In genomic region chr20:5095454-5095853, GRCh38 we compare ENCODE assay signal across 16 cellular contexts. TPM values are rescaled to one million over a fixed set of nuclear protein-coding genes. Genes with fewer than 3 reads are reported as not detected.
DNase-seq lines count a peak whose midpoint lies in the region; ATAC-seq and TF ChIP-seq lines count a peak whose summit lies in the region.
"Had no signal": no experiment of that assay in that cellular context is flagged by ENCODE, and none has a peak within 500 bp of the region (broad histone marks: within the 10 kb centered on the region; RNA-seq: fewer than 3 reads in every experiment).

No MANE protein-coding gene starts in this region.

- POLR2A ChIA-PET in activated CD8-positive, alpha-beta T cell treated with anti-CD3 and anti-CD28 coated beads, Interleukin-2, amount 10 ng/mL, durations not matched to agents 7 days and 5 days (lab: Charles Lee), result no interaction called here
- POLR2A ChIA-PET in activated CD8-positive, alpha-beta T cell treated with anti-CD3 and anti-CD28 coated beads for 36 hours (lab: Charles Lee), result no interaction called here

- no peaks in the 10 kb centered on the region for H3K9me3 ChIP-seq in RWPE2 (ENCODE audit: severe bottlenecking)
- H3K9me3 ChIP-seq: BLaER1 had no signal

- no peaks in the 10 kb centered on the region for H3K4me1 ChIP-seq in RWPE2 (ENCODE audit: insufficient read depth, poor library complexity, severe bottlenecking)

- H3K9me3 Mint-ChIP-seq in activated CD8-positive, alpha-beta T cell treated with anti-CD3 and anti-CD28 coated beads, Interleukin-2, amount 10 ng/mL, durations not matched to agents 7 days and 5 days (ENCODE audit: insufficient read depth), result no peaks in the 10 kb centered on the region
- H3K9me3 Mint-ChIP-seq in activated CD8-positive, alpha-beta T cell treated with anti-CD3 and anti-CD28 coated beads for 36 hours, result no peaks in the 10 kb centered on the region
- no peaks in the 10 kb centered on the region for H3K9me3 Mint-ChIP-seq in CD14-positive monocyte

- CTCF ChIA-PET in activated CD8-positive, alpha-beta T cell treated with anti-CD3 and anti-CD28 coated beads, Interleukin-2, amount 10 ng/mL, durations not matched to agents 7 days and 5 days (lab: Charles Lee), result interaction anchor here (0.9 to 3.3 kb wide), 3 partner anchors 8 to 97 kb away, joined by 3 to 16 read pairs (median 3); no protein-coding TSS in a partner anchor
- CTCF ChIA-PET in activated CD8-positive, alpha-beta T cell treated with anti-CD3 and anti-CD28 coated beads for 36 hours (lab: Charles Lee), result interaction anchor here (1.9 kb wide), 1 partner anchor 39 kb away, joined by 9 read pairs; no protein-coding TSS in a partner anchor

- TF ChIP-seq CTCF in activated CD8-positive, alpha-beta T cell treated with anti-CD3 and anti-CD28 coated beads for 36 hours (IDR thresholded peaks at IDR 0.05), result no peak
- no peak for TF ChIP-seq CTCF in CD14-positive monocyte (IDR thresholded peaks at IDR 0.05)
- no peak for TF ChIP-seq CTCF in RWPE2 (IDR thresholded peaks at IDR 0.05; ENCODE audit: poor library complexity, severe bottlenecking)

- H3K36me3 ChIP-seq in RWPE2 (ENCODE audit: low read depth), result peaks cover 35% of the 10 kb centered on the region

- H3K4me3 ChIP-seq in RWPE2 (ENCODE audit: severe bottlenecking), result no peak overlapping the region
- H3K4me3 ChIP-seq: BLaER1, K562 had no signal

- H3K27ac Mint-ChIP-seq in activated CD8-positive, alpha-beta T cell treated with anti-CD3 and anti-CD28 coated beads, Interleukin-2, amount 10 ng/mL, durations not matched to agents 7 days and 5 days, result peak overlapping the region; percentile 9
- no peak overlapping the region for H3K27ac Mint-ChIP-seq in activated CD8-positive, alpha-beta T cell treated with anti-CD3 and anti-CD28 coated beads for 36 hours
- peak overlapping the region in 4 of 7 donors; percentile 64 to 76 (median 70) for H3K27ac Mint-ChIP-seq in CD14-positive monocyte

- peaks cover 34% of the 10 kb centered on the region for H3K36me3 Mint-ChIP-seq in activated CD8-positive, alpha-beta T cell treated with anti-CD3 and anti-CD28 coated beads, Interleukin-2, amount 10 ng/mL, durations not matched to agents 7 days and 5 days (ENCODE audit: low read depth)
- peaks cover 24% of the 10 kb centered on the region for H3K36me3 Mint-ChIP-seq in activated CD8-positive, alpha-beta T cell treated with anti-CD3 and anti-CD28 coated beads for 36 hours (ENCODE audit: low read depth)
- peaks cover 31 to 51% of the 10 kb centered on the region in 2 donors for H3K36me3 Mint-ChIP-seq in CD14-positive monocyte

- intact Hi-C loops in activated CD8-positive, alpha-beta T cell treated with anti-CD3 and anti-CD28 coated beads for 36 hours (cut with micrococcal nuclease), result no loop called here
- intact Hi-C loops in CD14-positive monocyte (cut with micrococcal nuclease), result loop anchor here (5.0 kb wide), 1 partner anchor 38 kb away; no protein-coding TSS in a partner anchor

- H3K27ac ChIP-seq in RWPE2 (ENCODE audit: poor library complexity, severe bottlenecking), result no peak overlapping the region
- H3K27ac ChIP-seq: BLaER1 had no signal

- no peak for ATAC-seq in activated CD8-positive, alpha-beta T cell treated with anti-CD3 and anti-CD28 coated beads, Interleukin-2, amount 10 ng/mL, durations not matched to agents 7 days and 5 days
- no peak for ATAC-seq in activated CD8-positive, alpha-beta T cell treated with anti-CD3 and anti-CD28 coated beads for 36 hours
- ATAC-seq in RWPE2 (ENCODE audit: low read depth) (0 out of 3 replicates have a peak, but pooled peaks have one; percentile 9), GM18511 (IDR thresholded peaks at IDR 0.05; ENCODE audit: unreplicated experiment) (no peak)
- ATAC-seq: K562 had no signal

- DNase-seq in activated CD8-positive, alpha-beta T cell treated with anti-CD3 and anti-CD28 coated beads, Interleukin-2, amount 10 ng/mL, durations not matched to agents 7 days and 5 days, result no peak
- DNase-seq in activated CD8-positive, alpha-beta T cell treated with anti-CD3 and anti-CD28 coated beads for 36 hours, result no peak
- no peak for DNase-seq in CD14-positive monocyte (ENCODE audit: low spot score)
- DNase-seq in RWPE2 (ENCODE audit: low spot score), result no peak
- DNase-seq in mesenteric fat pad (ENCODE audit: low spot score), result peak; percentile 28
- DNase-seq in NCI-H510A treated with DMSO at 0.1 percent for 48 hours (lab: John Stamatoyannopoulos, UW), result no peak
- DNase-seq in RKO (ENCODE audit: low spot score), result no peak
- DNase-seq: COR-L47, GOT3, MV-4-11, NCI-H1417 treated with DMSO at 0.1 percent for 48 hours, NCI-H1930, RPMI8226 had no signal

- no peaks in the 10 kb centered on the region for H3K27me3 ChIP-seq in RWPE2 (ENCODE audit: insufficient read depth, poor library complexity, severe bottlenecking)
- H3K27me3 ChIP-seq: BLaER1 had no signal

- peaks cover 4% of the 10 kb centered on the region for H3K4me1 Mint-ChIP-seq in activated CD8-positive, alpha-beta T cell treated with anti-CD3 and anti-CD28 coated beads, Interleukin-2, amount 10 ng/mL, durations not matched to agents 7 days and 5 days (ENCODE audit: low read depth)
- H3K4me1 Mint-ChIP-seq in activated CD8-positive, alpha-beta T cell treated with anti-CD3 and anti-CD28 coated beads for 36 hours (ENCODE audit: low read depth), result peaks cover 1% of the 10 kb centered on the region
- peaks cover 21% of the 10 kb centered on the region for H3K4me1 Mint-ChIP-seq in CD14-positive monocyte

- H3K4me3 Mint-ChIP-seq in activated CD8-positive, alpha-beta T cell treated with anti-CD3 and anti-CD28 coated beads, Interleukin-2, amount 10 ng/mL, durations not matched to agents 7 days and 5 days, result no peak overlapping the region
- no peak overlapping the region for H3K4me3 Mint-ChIP-seq in activated CD8-positive, alpha-beta T cell treated with anti-CD3 and anti-CD28 coated beads for 36 hours
- H3K4me3 Mint-ChIP-seq in CD14-positive monocyte, result peak overlapping the region in 1 of 2 donors; percentile 35

- no peaks in the 10 kb centered on the region for H3K27me3 Mint-ChIP-seq in activated CD8-positive, alpha-beta T cell treated with anti-CD3 and anti-CD28 coated beads, Interleukin-2, amount 10 ng/mL, durations not matched to agents 7 days and 5 days (ENCODE audit: low read depth)
- H3K27me3 Mint-ChIP-seq in activated CD8-positive, alpha-beta T cell treated with anti-CD3 and anti-CD28 coated beads for 36 hours, result no peaks in the 10 kb centered on the region
- H3K27me3 Mint-ChIP-seq in CD14-positive monocyte (ENCODE audit: low read depth in 3 of 3), result no peaks in the 10 kb centered on the region

RNA-seq across cellular contexts. Expression of gene TMEM230, which starts 17.4 kb away (rescaled TPM):
- 10 to 100 TPM; 76.7 to 77.9 TPM for total RNA-seq in activated CD8-positive, alpha-beta T cell treated with anti-CD3 and anti-CD28 coated beads, Interleukin-2, amount 10 ng/mL, durations not matched to agents 7 days and 5 days
- 10 to 100 TPM; 66.8 to 76.3 TPM for total RNA-seq in activated CD8-positive, alpha-beta T cell treated with anti-CD3 and anti-CD28 coated beads for 36 hours
- 100 to 1,000 TPM; 163 to 231 TPM for polyA plus RNA-seq in CD14-positive monocyte
- total RNA-seq in mesenteric fat pad, result 136 TPM

RNA-seq across cellular contexts. Expression of gene PCNA, which starts 24.3 kb away (rescaled TPM):
- total RNA-seq in activated CD8-positive, alpha-beta T cell treated with anti-CD3 and anti-CD28 coated beads, Interleukin-2, amount 10 ng/mL, durations not matched to agents 7 days and 5 days, result 100 to 1,000 TPM; 607 to 613 TPM
- total RNA-seq in activated CD8-positive, alpha-beta T cell treated with anti-CD3 and anti-CD28 coated beads for 36 hours, result 100 to 1,000 TPM; 600 to 627 TPM
- 10 to 100 TPM; 27.9 to 35.0 TPM for polyA plus RNA-seq in CD14-positive monocyte
- total RNA-seq in mesenteric fat pad, result 24.6 TPM

RNA-seq across cellular contexts. Expression of gene CDS2, which starts 31.4 kb away (rescaled TPM):
- 10 to 100 TPM; 56.2 to 58.3 TPM for total RNA-seq in activated CD8-positive, alpha-beta T cell treated with anti-CD3 and anti-CD28 coated beads, Interleukin-2, amount 10 ng/mL, durations not matched to agents 7 days and 5 days
- 10 to 100 TPM; 30.2 to 34.7 TPM for total RNA-seq in activated CD8-positive, alpha-beta T cell treated with anti-CD3 and anti-CD28 coated beads for 36 hours
- polyA plus RNA-seq in CD14-positive monocyte, result 10 to 100 TPM; 54.4 to 62.6 TPM
- total RNA-seq in mesenteric fat pad, result 56.8 TPM

Comparison
In these comparisons a context has a peak if more than half of its experiments do, and no peak if none do; other contexts are left out.
1. RNA of gene PCNA, which starts 24.3 kb away (total RNA-seq): 600 to 627 TPM in activated CD8-positive, alpha-beta T cell treated with anti-CD3 and anti-CD28 coated beads for 36 hours and 607 to 613 TPM in activated CD8-positive, alpha-beta T cell treated with anti-CD3 and anti-CD28 coated beads, Interleukin-2, amount 10 ng/mL, durations not matched to agents 7 days and 5 days; 24.6 TPM in mesenteric fat pad (single experiment); every median in the first group is over 10 times any median in the second.